ENCODE assay signal across 1 cellular context in genomic region chr5:97133106-97133505, GRCh38.
TF ChIP-seq lines count a peak whose summit lies in the region.

No MANE protein-coding gene starts in this region.

TF ChIP-seq in GM12878, 131 proteins besides CTCF, POLR2A, EP300 and RAD21:
- peak; percentile 25; the same call in 1 of the 2 replicates for TF ChIP-seq SPI1 (IDR thresholded peaks at IDR 0.05; ENCODE audit: borderline replicate concordance, insufficient read depth, low read depth, low read length)
- TF ChIP-seq PAX5 (IDR thresholded peaks at IDR 0.05; ENCODE audit: borderline replicate concordance, low read depth, low read length) = no peak
- no peak for TF ChIP-seq ZZZ3 (IDR thresholded peaks at IDR 0.05; ENCODE audit: control insufficient read depth, insufficient read length, low read depth)
- TF ChIP-seq ZNF24 (IDR thresholded peaks at IDR 0.05) = no peak
TF ChIP-seq in GM12878: peak in this region for 1.
